Comparison of ENCODE assay signal across 29 cellular contexts in the genomic region with DNA sequence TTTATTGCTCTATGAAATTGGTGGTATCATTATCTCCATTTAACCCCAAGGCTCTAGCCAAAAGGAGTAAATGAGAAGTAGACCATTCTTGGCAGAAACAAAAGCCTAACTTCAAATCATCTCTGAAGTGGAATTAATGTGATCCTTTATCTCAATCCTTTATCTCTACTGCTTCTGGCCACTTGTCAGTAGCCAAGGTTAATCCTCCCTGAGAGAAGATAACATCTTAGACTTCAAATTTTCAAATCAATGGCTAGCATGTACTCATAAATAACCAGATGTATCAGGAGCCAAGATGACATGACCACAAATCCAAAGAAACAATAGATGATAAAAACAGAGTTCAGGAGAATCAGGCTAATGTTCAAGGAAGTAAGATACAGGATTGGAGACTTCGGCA.
"Had no signal": no experiment of that assay in that cellular context is flagged by ENCODE, and none has a peak within 500 bp of the region (broad histone marks: within the 10 kb centered on the region; RNA-seq: fewer than 3 reads in every experiment).

No MANE protein-coding gene starts in this region.

- H3K36me3 Mint-ChIP-seq: activated naive CD4-positive, alpha-beta T cell treated with anti-CD3 and anti-CD28 coated beads, Interleukin-2, amount 50 U/mL, for 72 hours had no signal

- H3K4me3 Mint-ChIP-seq: activated CD4-positive, alpha-beta T cell treated with anti-CD3 and anti-CD28 coated beads, Interleukin-2, amount 10 ng/mL, durations not matched to agents 24 days and 14 days; activated CD8-positive, alpha-beta T cell treated with anti-CD3 and anti-CD28 coated beads, Interleukin-2, amount 10 ng/mL, durations not matched to agents 7 days and 5 days; activated naive CD4-positive, alpha-beta T cell treated with anti-CD3 and anti-CD28 coated beads for 36 hours; activated T-cell treated with anti-CD3 and anti-CD28 coated beads, Interleukin-2, amount 50 U/mL, for 24 hours; T-helper 1 cell treated with Interleukin-12 subunit alpha and Interleukin-12 subunit beta and Interleukin-4 antibody, amounts not matched to agents 30 μg/mL and 1 μg/mL, for 36 hours; T-helper 2 cell treated with Interferon-gamma antibody and Interleukin-4, amounts not matched to agents 5 μg/mL and 100 μg/mL, for 36 hours had no signal

- H3K27ac ChIP-seq: adrenal gland, brain microvascular endothelial cell, Peyer's patch, RWPE1 had no signal

- H3K27me3 Mint-ChIP-seq: activated T-cell treated with anti-CD3 and anti-CD28 coated beads, Interleukin-2, amount 50 U/mL, for 24 hours had no signal

- DNase-seq: activated CD4-positive, alpha-beta T cell treated with anti-CD3 and anti-CD28 coated beads, Interleukin-2, amount 10 ng/mL, durations not matched to agents 24 days and 14 days; activated CD4-positive, alpha-beta T cell treated with anti-CD3 and anti-CD28 coated beads, Interleukin-2, amount 50 U/mL, for 4 hours; activated CD8-positive, alpha-beta T cell treated with anti-CD3 and anti-CD28 coated beads, Interleukin-2, amount 10 ng/mL, durations not matched to agents 7 days and 5 days; activated gamma-delta T cell treated with Interleukin-2 at 50 U/mL for 16 hours; activated naive CD4-positive, alpha-beta T cell treated with anti-CD3 and anti-CD28 coated beads for 36 hours; activated T-cell treated with anti-CD3 and anti-CD28 coated beads, Interleukin-2, amount 50 U/mL, for 24 hours; adrenal gland; anterior cingulate cortex; brain microvascular endothelial cell; central memory CD4-positive, alpha-beta T cell; Kasumi-1; KG1; MM.1S; MV-4-11; NCI-H1092 treated with DMSO at 0.1 percent for 48 hours; NCI-H1417; NCI-H146; NCI-H187 treated with DMSO at 0.1 percent for 48 hours; NCI-H2081; NCI-H345; NCI-H524 treated with DMSO at 0.1 percent for 48 hours; PC-3; Peyer's patch; SIG-M5 had no signal

- H3K4me1 Mint-ChIP-seq: activated CD4-positive, alpha-beta T cell treated with anti-CD3 and anti-CD28 coated beads, Interleukin-2, amount 10 ng/mL, durations not matched to agents 24 days and 14 days had no signal

- H3K36me3 ChIP-seq: adrenal gland, brain microvascular endothelial cell, Peyer's patch had no signal

- H3K9me3 Mint-ChIP-seq: activated CD4-positive, alpha-beta T cell treated with anti-CD3 and anti-CD28 coated beads, Interleukin-2, amount 10 ng/mL, durations not matched to agents 24 days and 14 days; activated naive CD4-positive, alpha-beta T cell treated with anti-CD3 and anti-CD28 coated beads for 36 hours; activated naive CD4-positive, alpha-beta T cell treated with anti-CD3 and anti-CD28 coated beads, Interleukin-2, amount 50 U/mL, for 72 hours; activated T-cell treated with anti-CD3 and anti-CD28 coated beads, Interleukin-2, amount 50 U/mL, for 24 hours; T-helper 1 cell treated with Interleukin-12 subunit alpha and Interleukin-12 subunit beta and Interleukin-4 antibody, amounts not matched to agents 30 μg/mL and 1 μg/mL, for 36 hours; T-helper 2 cell treated with Interferon-gamma antibody and Interleukin-4, amounts not matched to agents 5 μg/mL and 100 μg/mL, for 36 hours had no signal

- H3K27me3 ChIP-seq: adrenal gland, brain microvascular endothelial cell, Peyer's patch had no signal

- H3K27ac Mint-ChIP-seq: activated CD4-positive, alpha-beta T cell treated with anti-CD3 and anti-CD28 coated beads, Interleukin-2, amount 10 ng/mL, durations not matched to agents 24 days and 14 days; activated CD8-positive, alpha-beta T cell treated with anti-CD3 and anti-CD28 coated beads, Interleukin-2, amount 10 ng/mL, durations not matched to agents 7 days and 5 days; activated naive CD4-positive, alpha-beta T cell treated with anti-CD3 and anti-CD28 coated beads for 36 hours; activated naive CD4-positive, alpha-beta T cell treated with anti-CD3 and anti-CD28 coated beads, Interleukin-2, amount 50 U/mL, for 72 hours; activated T-cell treated with anti-CD3 and anti-CD28 coated beads, Interleukin-2, amount 50 U/mL, for 24 hours; T-helper 1 cell treated with Interleukin-12 subunit alpha and Interleukin-12 subunit beta and Interleukin-4 antibody, amounts not matched to agents 30 μg/mL and 1 μg/mL, for 36 hours; T-helper 2 cell treated with Interferon-gamma antibody and Interleukin-4, amounts not matched to agents 5 μg/mL and 100 μg/mL, for 36 hours had no signal

- H3K4me3 ChIP-seq: adrenal gland, Peyer's patch had no signal

- H3K9me3 ChIP-seq: adrenal gland, Peyer's patch had no signal

- H3K4me1 ChIP-seq: adrenal gland, Peyer's patch had no signal

- ATAC-seq: activated CD8-positive, alpha-beta T cell treated with anti-CD3 and anti-CD28 coated beads, Interleukin-2, amount 10 ng/mL, durations not matched to agents 7 days and 5 days; activated naive CD4-positive, alpha-beta T cell treated with anti-CD3 and anti-CD28 coated beads, Interleukin-2, amount 50 U/mL, for 72 hours; PC-3; Right ventricle myocardium inferior had no signal
